19 cellular contexts compared by ENCODE assay signal in genomic region chrX:134733595-134733994, GRCh38.
"Had no signal": no experiment of that assay in that cellular context is flagged by ENCODE, and none has a peak within 500 bp of the region (broad histone marks: within the 10 kb centered on the region; RNA-seq: fewer than 3 reads in every experiment).

No MANE protein-coding gene starts in this region.

- H3K4me1 ChIP-seq: esophagus squamous epithelium, left lung, pancreas, thyroid gland, uterus had no signal

- H3K27me3 Mint-ChIP-seq: activated naive CD4-positive, alpha-beta T cell treated with anti-CD3 and anti-CD28 coated beads, Interleukin-2, amount 50 U/mL, for 24 hours; memory B cell; stimulated activated memory B cell treated with anti-CD40 and anti-IgM and Interleukin-4, amounts not matched to agents 10 μg/mL and 1 μg/mL and 100 μg/mL, for 72 hours had no signal

- H3K27ac ChIP-seq: coronary artery, esophagus squamous epithelium, left lung, pancreas, thyroid gland, uterus, VCaP had no signal

- H3K4me3 ChIP-seq: coronary artery, esophagus squamous epithelium, left lung, pancreas, thyroid gland, uterus had no signal

- H3K4me3 Mint-ChIP-seq: activated CD4-positive, alpha-beta memory T cell treated with anti-CD3 and anti-CD28 coated beads for 36 hours; activated CD4-positive, alpha-beta T cell treated with anti-CD3 and anti-CD28 coated beads for 36 hours; activated naive CD4-positive, alpha-beta T cell treated with anti-CD3 and anti-CD28 coated beads, Interleukin-2, amount 50 U/mL, for 24 hours; activated T-cell treated with anti-CD3 and anti-CD28 coated beads, Interleukin-2, amount 50 U/mL, for 4 hours; memory B cell; stimulated activated memory B cell treated with anti-CD40 and anti-IgM and Interleukin-4, amounts not matched to agents 10 μg/mL and 1 μg/mL and 100 μg/mL, for 72 hours; T-cell had no signal

- H3K36me3 ChIP-seq: esophagus squamous epithelium, left lung, pancreas, thyroid gland, uterus had no signal

- H3K36me3 Mint-ChIP-seq: activated CD4-positive, alpha-beta memory T cell treated with anti-CD3 and anti-CD28 coated beads for 36 hours; activated naive CD4-positive, alpha-beta T cell treated with anti-CD3 and anti-CD28 coated beads, Interleukin-2, amount 50 U/mL, for 24 hours; memory B cell; stimulated activated memory B cell treated with anti-CD40 and anti-IgM and Interleukin-4, amounts not matched to agents 10 μg/mL and 1 μg/mL and 100 μg/mL, for 72 hours; T-cell had no signal

- H3K27ac Mint-ChIP-seq: activated CD4-positive, alpha-beta memory T cell treated with anti-CD3 and anti-CD28 coated beads for 36 hours; activated CD4-positive, alpha-beta T cell treated with anti-CD3 and anti-CD28 coated beads for 36 hours; activated naive CD4-positive, alpha-beta T cell treated with anti-CD3 and anti-CD28 coated beads, Interleukin-2, amount 50 U/mL, for 24 hours; memory B cell; stimulated activated memory B cell treated with anti-CD40 and anti-IgM and Interleukin-4, amounts not matched to agents 10 μg/mL and 1 μg/mL and 100 μg/mL, for 72 hours; T-cell had no signal

- ATAC-seq: activated CD4-positive, alpha-beta T cell treated with anti-CD3 and anti-CD28 coated beads for 36 hours; activated T-cell treated with anti-CD3 and anti-CD28 coated beads, Interleukin-2, amount 50 U/mL, for 4 hours; left lung; pancreas; stimulated activated memory B cell treated with anti-CD40 and anti-IgM and Interleukin-4, amounts not matched to agents 10 μg/mL and 1 μg/mL and 100 μg/mL, for 72 hours; T-cell had no signal

- H3K9me3 Mint-ChIP-seq: activated CD4-positive, alpha-beta memory T cell treated with anti-CD3 and anti-CD28 coated beads for 36 hours; activated naive CD4-positive, alpha-beta T cell treated with anti-CD3 and anti-CD28 coated beads, Interleukin-2, amount 50 U/mL, for 24 hours; activated T-cell treated with anti-CD3 and anti-CD28 coated beads, Interleukin-2, amount 50 U/mL, for 4 hours; memory B cell; stimulated activated memory B cell treated with anti-CD40 and anti-IgM and Interleukin-4, amounts not matched to agents 10 μg/mL and 1 μg/mL and 100 μg/mL, for 72 hours; T-cell had no signal

- DNase-seq: activated CD4-positive, alpha-beta memory T cell treated with anti-CD3 and anti-CD28 coated beads for 36 hours; activated CD4-positive, alpha-beta T cell treated with anti-CD3 and anti-CD28 coated beads for 36 hours; activated effector memory CD4-positive, alpha-beta T cell treated with Interleukin-2 at 50 U/mL for 16 hours; activated T-cell treated with anti-CD3 and anti-CD28 coated beads, Interleukin-2, amount 50 U/mL, for 4 hours; central memory CD4-positive, alpha-beta T cell; esophagus squamous epithelium; foreskin fibroblast; kidney; left lung; pancreas; stimulated activated CD4-positive, alpha-beta T cell treated with anti-CD3 and anti-CD28 coated beads, Interleukin-2, amount 100 ng/mL, for 48 hours; T-cell; thyroid gland; uterus had no signal

- H3K27me3 ChIP-seq: left lung, pancreas, thyroid gland, uterus had no signal

- H3K9me3 ChIP-seq: esophagus squamous epithelium, left lung, pancreas, thyroid gland, uterus had no signal

- H3K4me1 Mint-ChIP-seq: activated CD4-positive, alpha-beta T cell treated with anti-CD3 and anti-CD28 coated beads for 36 hours; activated naive CD4-positive, alpha-beta T cell treated with anti-CD3 and anti-CD28 coated beads, Interleukin-2, amount 50 U/mL, for 24 hours; memory B cell; stimulated activated memory B cell treated with anti-CD40 and anti-IgM and Interleukin-4, amounts not matched to agents 10 μg/mL and 1 μg/mL and 100 μg/mL, for 72 hours; T-cell had no signal
